ENCODE assay signal across 1 cellular context in the genomic region with DNA sequence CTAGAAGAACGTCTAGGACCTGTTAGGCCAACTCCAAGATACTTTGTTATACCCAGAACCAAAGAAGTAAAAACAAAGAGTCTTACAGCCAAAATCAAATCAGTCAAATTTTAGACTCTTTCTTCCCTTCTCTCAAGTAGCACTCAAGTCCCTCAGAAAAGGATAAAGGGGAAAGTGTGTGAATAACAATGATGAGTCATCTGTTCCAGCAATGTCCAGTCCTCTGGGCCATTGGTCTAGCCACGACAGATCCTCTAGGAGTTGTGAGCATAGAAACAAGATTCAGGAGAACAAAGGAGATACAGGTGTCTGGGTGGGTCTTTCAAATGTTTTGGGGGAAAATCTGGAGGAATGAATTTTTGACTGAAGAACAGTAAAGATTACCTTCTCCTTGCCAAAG.
TF ChIP-seq lines count a peak whose summit lies in the region.

No MANE protein-coding gene starts in this region.

TF ChIP-seq in endothelial cell of umbilical vein, 7 proteins besides CTCF, POLR2A, EP300 and RAD21:
- TF ChIP-seq EZH2 (IDR thresholded peaks at IDR 0.05; ENCODE audit: borderline replicate concordance, low read depth, low read length, severe bottlenecking) (no peak), GATA2 (IDR thresholded peaks at IDR 0.05; ENCODE audit: insufficient read depth, insufficient read length, low read depth, low read length) (no peak), JUN (IDR thresholded peaks at IDR 0.05; ENCODE audit: borderline replicate concordance, insufficient read depth, insufficient read length, low read depth) (peak; percentile 26), POLR2AphosphoS5 (IDR thresholded peaks at IDR 0.05; ENCODE audit: insufficient read depth, low read depth, low read length) (no peak), MYC (IDR thresholded peaks at IDR 0.05; ENCODE audit: low read depth, low read length) (no peak), FOS (IDR thresholded peaks at IDR 0.05; ENCODE audit: borderline replicate concordance, insufficient read depth, low read length) (peak; percentile 38)
- TF ChIP-seq, protein P1, sequence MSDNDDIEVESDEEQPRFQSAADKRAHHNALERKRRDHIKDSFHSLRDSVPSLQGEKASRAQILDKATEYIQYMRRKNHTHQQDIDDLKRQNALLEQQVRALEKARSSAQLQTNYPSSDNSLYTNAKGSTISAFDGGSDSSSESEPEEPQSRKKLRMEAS (IDR thresholded peaks at IDR 0.05; ENCODE audit: insufficient read depth, insufficient read length), result no peak
